ENCODE assay signal across 25 cellular contexts in genomic region chr18:38359258-38359657, GRCh38.
"Had no signal": no experiment of that assay in that cellular context is flagged by ENCODE, and none has a peak within 500 bp of the region (broad histone marks: within the 10 kb centered on the region; RNA-seq: fewer than 3 reads in every experiment).

No MANE protein-coding gene starts in this region.

- H3K4me3 ChIP-seq: left ventricle myocardium inferior, lung, mucosa of descending colon, ovary, right atrium auricular region, right lobe of liver, smooth muscle cell, testis, thyroid gland, upper lobe of right lung, uterus had no signal

- H3K9me3 ChIP-seq: ovary, right atrium auricular region, right lobe of liver, testis, thyroid gland, upper lobe of right lung, uterus had no signal

- H3K4me1 ChIP-seq: left ventricle myocardium inferior, right atrium auricular region, right lobe of liver, testis, thyroid gland, upper lobe of right lung, uterus had no signal

- ATAC-seq: mucosa of descending colon; naive thymus-derived CD4-positive, alpha-beta T cell; natural killer cell treated with Interleukin-12 subunit alpha and Interleukin-12 subunit beta and Interleukin-15 and Interleukin-18, amount 100 ng/mL, for 72 hours; right lobe of liver; stimulated activated memory B cell treated with anti-CD40 and anti-IgM and Interleukin-4, amounts not matched to agents 10 μg/mL and 1 μg/mL and 100 μg/mL, for 72 hours; stimulated activated naive CD8-positive, alpha-beta T cell treated with anti-CD3 and anti-CD28 coated beads, Interleukin-15, amount 100 ng/mL, for 72 hours; upper lobe of right lung had no signal

- H3K27ac ChIP-seq: left ventricle myocardium inferior, ovary, right atrium auricular region, right lobe of liver, testis, thyroid gland, upper lobe of right lung, uterus had no signal

- DNase-seq: hypothalamus; immature natural killer cell; left ventricle myocardium inferior; midbrain; mucosa of descending colon; naive thymus-derived CD4-positive, alpha-beta T cell; ovary; right lobe of liver; stimulated activated CD4-positive, alpha-beta T cell treated with anti-CD3 and anti-CD28 coated beads, Interleukin-1b, Interleukin-23, amount 100 ng/mL, for 48 hours; stimulated activated CD4-positive, alpha-beta T cell treated with anti-CD3 and anti-CD28 coated beads, Interleukin-2, amount 100 ng/mL, for 48 hours; stimulated activated CD4-positive, alpha-beta T cell treated with anti-CD3 and anti-CD28 coated beads, Interleukin-4, amount 100 ng/mL, for 4 hours; stimulated activated CD8-positive, alpha-beta memory T cell treated with anti-CD3 and anti-CD28 coated beads, Interleukin-4, amount 100 ng/mL, for 48 hours; stimulated activated naive CD4-positive, alpha-beta T cell treated with Interleukin-2 at 50 U/mL for 16 hours; stimulated activated naive CD8-positive, alpha-beta T cell treated with anti-CD3 and anti-CD28 coated beads, Interleukin-15, amount 100 ng/mL, for 72 hours; testis; thyroid gland; trophoblast cell; upper lobe of right lung; uterus had no signal

- H3K27me3 ChIP-seq: ovary, right atrium auricular region, right lobe of liver, testis, thyroid gland, upper lobe of right lung, uterus had no signal

- H3K4me2 ChIP-seq: smooth muscle cell had no signal

- H3K36me3 ChIP-seq: left ventricle myocardium inferior, ovary, right atrium auricular region, right lobe of liver, thyroid gland, upper lobe of right lung, uterus had no signal

- FAIRE-seq: islet of Langerhans had no signal
